ENCODE assay signal across 28 cellular contexts in genomic region chr3:12866836-12867235, GRCh38.
"Had no signal": no experiment of that assay in that cellular context is flagged by ENCODE, and none has a peak within 500 bp of the region (broad histone marks: within the 10 kb centered on the region; RNA-seq: fewer than 3 reads in every experiment).

No MANE protein-coding gene starts in this region.

- FAIRE-seq: colon, endometrium, endothelial cell of umbilical vein, frontal cortex had no signal

- H3K4me3 Mint-ChIP-seq: dendritic cell treated with granulocyte-macrophage colony-stimulating factor and Interleukin-4, amounts not matched to agents 40 ng/mL and 50 ng/mL, for 4 days; effector memory CD8-positive, alpha-beta T cell; endodermal cell had no signal

- H3K4me1 ChIP-seq: colonic mucosa, foreskin keratinocyte had no signal

- DNase-seq: colonic mucosa; cortex of kidney; dermis blood vessel endothelial cell; dorsolateral prefrontal cortex; effector CD4-positive, alpha-beta T cell; effector CD8-positive, alpha-beta T cell; effector memory CD4-positive, alpha-beta T cell; effector memory CD8-positive, alpha-beta T cell; endodermal cell; erythroblast; esophagus squamous epithelium; foreskin fibroblast; foreskin keratinocyte; foreskin melanocyte; gastrocnemius medialis; head of caudate nucleus; heart right ventricle had no signal

- H3K36me3 ChIP-seq: colonic mucosa, esophagus muscularis mucosa, esophagus squamous epithelium, gastrocnemius medialis, gastroesophageal sphincter, heart left ventricle, heart right ventricle had no signal

- H3K27me3 ChIP-seq: colonic mucosa, dorsolateral prefrontal cortex, gastrocnemius medialis, gastroesophageal sphincter had no signal

- H3K27ac Mint-ChIP-seq: effector memory CD8-positive, alpha-beta T cell; endodermal cell had no signal

- ATAC-seq: effector memory CD8-positive, alpha-beta T cell; esophagus mucosa; foreskin keratinocyte; gastrocnemius medialis; gastroesophageal sphincter; heart left ventricle; heart right ventricle had no signal

- H3K9me3 ChIP-seq: colonic mucosa, gastrocnemius medialis had no signal

- H3K27ac ChIP-seq: colonic mucosa, coronary artery, dorsolateral prefrontal cortex, epithelial cell of prostate, esophagus muscularis mucosa, esophagus squamous epithelium, foreskin keratinocyte, gastrocnemius medialis, gastroesophageal sphincter, heart left ventricle, heart right ventricle had no signal

- H3K4me3 ChIP-seq: colonic mucosa, coronary artery, dorsolateral prefrontal cortex, esophagus muscularis mucosa, esophagus squamous epithelium, gastrocnemius medialis, gastroesophageal sphincter, heart left ventricle, heart right ventricle had no signal
